ENCODE assay signal across 9 cellular contexts in genomic region chr22:20919718-20920117, GRCh38. TPM values are rescaled to one million over a fixed set of nuclear protein-coding genes. Genes with fewer than 3 reads are reported as not detected.
A peak's percentile ranks its signal among the peaks of the same experiment; 100 is the strongest.
DNase-seq lines count a peak whose midpoint lies in the region; ATAC-seq lines count a peak whose summit lies in the region.
"Had no signal": no experiment of that assay in that cellular context is flagged by ENCODE, and none has a peak within 500 bp of the region (broad histone marks: within the 10 kb centered on the region; RNA-seq: fewer than 3 reads in every experiment).

No MANE protein-coding gene starts in this region.

- intact Hi-C loops in activated CD4-positive, alpha-beta T cell treated with anti-CD3 and anti-CD28 coated beads for 36 hours (cut with DNase I, micrococcal nuclease): loop anchor here (5.0 to 10.0 kb wide), 6 partner anchors 38 to 412 kb away; partner anchors contain the start of genes MED15 (in 1 of the 2) and THAP7 (in 1 of the 2)
- intact Hi-C loops in activated T-helper 2 cell treated with anti-CD3 and anti-CD28 coated beads, Interferon-gamma antibody, Interleukin-2, Interleukin-4, amounts not matched to agents 10 μg/mL and 5 μg/mL and 100 μg/mL, durations not matched to agents 14 hours and 24 hours and 36 hours (cut with micrococcal nuclease): loop anchor here (5.0 kb wide), 1 partner anchor 83 kb away; the partner anchor contains the start of gene THAP7

- ATAC-seq in activated CD4-positive, alpha-beta T cell treated with anti-CD3 and anti-CD28 coated beads for 36 hours: no peak
- no peak for ATAC-seq in GM21786 (IDR thresholded peaks at IDR 0.05; ENCODE audit: unreplicated experiment)
- ATAC-seq: activated naive CD4-positive, alpha-beta T cell treated with anti-CD3 and anti-CD28 coated beads, Interleukin-2, amount 50 U/mL, for 72 hours had no signal

- H3K36me3 Mint-ChIP-seq in activated CD4-positive, alpha-beta T cell treated with anti-CD3 and anti-CD28 coated beads for 36 hours (ENCODE audit: low read depth): peaks cover 32% of the 10 kb centered on the region
- peaks cover 39% of the 10 kb centered on the region for H3K36me3 Mint-ChIP-seq in activated T-helper 2 cell treated with anti-CD3 and anti-CD28 coated beads, Interferon-gamma antibody, Interleukin-2, Interleukin-4, amounts not matched to agents 10 μg/mL and 5 μg/mL and 100 μg/mL, durations not matched to agents 14 hours and 24 hours and 36 hours (ENCODE audit: low read depth)

- H3K4me3 Mint-ChIP-seq in activated CD4-positive, alpha-beta T cell treated with anti-CD3 and anti-CD28 coated beads for 36 hours: peak overlapping the region; percentile 99
- H3K4me3 Mint-ChIP-seq in activated T-helper 2 cell treated with anti-CD3 and anti-CD28 coated beads, Interferon-gamma antibody, Interleukin-2, Interleukin-4, amounts not matched to agents 10 μg/mL and 5 μg/mL and 100 μg/mL, durations not matched to agents 14 hours and 24 hours and 36 hours (ENCODE audit: low read depth): peak overlapping the region; percentile 94

- H3K4me3 ChIP-seq in subcutaneous abdominal adipose tissue (ENCODE audit: low read depth in 1 of 5, low read length in 5 of 5): peak overlapping the region; percentile 48 to 95 (median 86)

- H3K9ac ChIP-seq in subcutaneous abdominal adipose tissue (ENCODE audit: low read length in 5 of 5): peak overlapping the region; percentile 18 to 75 (median 64)

- DNase-seq in activated CD4-positive, alpha-beta T cell treated with anti-CD3 and anti-CD28 coated beads for 36 hours: no peak
- no peak for DNase-seq in activated CD4-positive, alpha-beta T cell treated with anti-CD3 and anti-CD28 coated beads, Interleukin-2, amount 50 U/mL, for 1 hour
- no peak for DNase-seq in activated T-helper 2 cell treated with anti-CD3 and anti-CD28 coated beads, Interferon-gamma antibody, Interleukin-2, Interleukin-4, amounts not matched to agents 10 μg/mL and 5 μg/mL and 100 μg/mL, durations not matched to agents 14 hours and 24 hours and 36 hours (ENCODE audit: low spot score)
- peak; percentile 17 for DNase-seq in iris pigment epithelial cell (ENCODE audit: low read depth)
- no peak for DNase-seq in SHP77 treated with DMSO at 0.1 percent for 48 hours (lab: John Stamatoyannopoulos, UW)
- no peak for DNase-seq in activated effector memory CD4-positive, alpha-beta T cell treated with anti-CD3 and anti-CD28 coated beads, Interleukin-2, amount 50 U/mL, for 16 hours

- no peaks in the 10 kb centered on the region for H3K9me3 ChIP-seq in subcutaneous abdominal adipose tissue (ENCODE audit: control insufficient read depth in 5 of 5, low read length in 5 of 5)

- H3K9me3 Mint-ChIP-seq in activated CD4-positive, alpha-beta T cell treated with anti-CD3 and anti-CD28 coated beads for 36 hours (ENCODE audit: low read depth): no peaks in the 10 kb centered on the region
- H3K9me3 Mint-ChIP-seq in activated T-helper 2 cell treated with anti-CD3 and anti-CD28 coated beads, Interferon-gamma antibody, Interleukin-2, Interleukin-4, amounts not matched to agents 10 μg/mL and 5 μg/mL and 100 μg/mL, durations not matched to agents 14 hours and 24 hours and 36 hours: no peaks in the 10 kb centered on the region
- H3K9me3 Mint-ChIP-seq: activated naive CD4-positive, alpha-beta T cell treated with anti-CD3 and anti-CD28 coated beads, Interleukin-2, amount 50 U/mL, for 72 hours had no signal

- CTCF ChIA-PET in activated CD4-positive, alpha-beta T cell treated with anti-CD3 and anti-CD28 coated beads for 36 hours (lab: Charles Lee): interaction anchor here (0.7 to 1.9 kb wide), 3 partner anchors 11 to 56 kb away, joined by 3 to 4 read pairs (median 4); no protein-coding TSS in a partner anchor

- H3K27ac Mint-ChIP-seq in activated CD4-positive, alpha-beta T cell treated with anti-CD3 and anti-CD28 coated beads for 36 hours: peak overlapping the region; percentile 53
- no peak overlapping the region for H3K27ac Mint-ChIP-seq in activated T-helper 2 cell treated with anti-CD3 and anti-CD28 coated beads, Interferon-gamma antibody, Interleukin-2, Interleukin-4, amounts not matched to agents 10 μg/mL and 5 μg/mL and 100 μg/mL, durations not matched to agents 14 hours and 24 hours and 36 hours

- no peaks in the 10 kb centered on the region for H3K27me3 Mint-ChIP-seq in activated CD4-positive, alpha-beta T cell treated with anti-CD3 and anti-CD28 coated beads for 36 hours
- H3K27me3 Mint-ChIP-seq in activated T-helper 2 cell treated with anti-CD3 and anti-CD28 coated beads, Interferon-gamma antibody, Interleukin-2, Interleukin-4, amounts not matched to agents 10 μg/mL and 5 μg/mL and 100 μg/mL, durations not matched to agents 14 hours and 24 hours and 36 hours (ENCODE audit: low read depth): peaks cover under 1% of the 10 kb centered on the region

- POLR2A ChIA-PET in activated CD4-positive, alpha-beta T cell treated with anti-CD3 and anti-CD28 coated beads for 36 hours (lab: Charles Lee): no interaction called here

- H3K27ac ChIP-seq in subcutaneous abdominal adipose tissue (ENCODE audit: low read depth, low read length): peak overlapping the region; percentile 51

- no peaks in the 10 kb centered on the region for H3K36me3 ChIP-seq in subcutaneous abdominal adipose tissue (ENCODE audit: control insufficient read depth in 5 of 5, insufficient read depth in 5 of 5, low read length in 5 of 5)

- H3K4me1 Mint-ChIP-seq in activated CD4-positive, alpha-beta T cell treated with anti-CD3 and anti-CD28 coated beads for 36 hours: peaks cover 41% of the 10 kb centered on the region
- H3K4me1 Mint-ChIP-seq in activated T-helper 2 cell treated with anti-CD3 and anti-CD28 coated beads, Interferon-gamma antibody, Interleukin-2, Interleukin-4, amounts not matched to agents 10 μg/mL and 5 μg/mL and 100 μg/mL, durations not matched to agents 14 hours and 24 hours and 36 hours (ENCODE audit: low read depth): peaks cover 30% of the 10 kb centered on the region

- no peaks in the 10 kb centered on the region for H3K27me3 ChIP-seq in subcutaneous abdominal adipose tissue (ENCODE audit: control insufficient read depth in 5 of 5, insufficient read depth in 4 of 5, low read length in 5 of 5)

- peaks cover 0 to 45% (median 37%) of the 10 kb centered on the region in 5 donors for H3K4me1 ChIP-seq in subcutaneous abdominal adipose tissue (ENCODE audit: control insufficient read depth in 5 of 5, insufficient read depth in 5 of 5, low read length in 5 of 5)

RNA-seq across cellular contexts. Expression of gene CRKL, which starts 2.5 kb away (rescaled TPM):
- total RNA-seq in activated CD4-positive, alpha-beta T cell treated with anti-CD3 and anti-CD28 coated beads for 36 hours: 10 to 100 TPM; 80.8 to 92.0 TPM
- total RNA-seq in activated T-helper 2 cell treated with anti-CD3 and anti-CD28 coated beads, Interferon-gamma antibody, Interleukin-2, Interleukin-4, amounts not matched to agents 10 μg/mL and 5 μg/mL and 100 μg/mL, durations not matched to agents 14 hours and 24 hours and 36 hours: 79.2 and 80.1 TPM in 2 replicates

RNA-seq across cellular contexts. Expression of gene AIFM3, which starts 47.3 kb away (rescaled TPM):
- total RNA-seq in activated CD4-positive, alpha-beta T cell treated with anti-CD3 and anti-CD28 coated beads for 36 hours: under 1 TPM in 1 of 2 experiments, not detected in 1; 0.21 TPM
- total RNA-seq in activated T-helper 2 cell treated with anti-CD3 and anti-CD28 coated beads, Interferon-gamma antibody, Interleukin-2, Interleukin-4, amounts not matched to agents 10 μg/mL and 5 μg/mL and 100 μg/mL, durations not matched to agents 14 hours and 24 hours and 36 hours: 0.23 and 0.30 TPM in 2 replicates
